Comparison of ENCODE assay signal across 1 cellular context in genomic region chr10:100993986-100994708, GRCh38.
TF ChIP-seq lines count a peak whose summit lies in the region.

No MANE protein-coding gene starts in this region.

TF ChIP-seq in GM23338, 12 proteins besides CTCF, POLR2A, EP300 and RAD21 (continued from another document):
- TF ChIP-seq REST (IDR thresholded peaks at IDR 0.05; ENCODE audit: unreplicated experiment) (no peak), STAT1 (IDR thresholded peaks at IDR 0.05; ENCODE audit: unreplicated experiment) (no peak), NANOG (IDR thresholded peaks at IDR 0.05; ENCODE audit: borderline replicate concordance) (no peak), ZNF114 (CRISPR knock-in tag; IDR thresholded peaks at IDR 0.05) (no peak)
TF ChIP-seq in GM23338: peak in this region for 0.
